In the genomic region with DNA sequence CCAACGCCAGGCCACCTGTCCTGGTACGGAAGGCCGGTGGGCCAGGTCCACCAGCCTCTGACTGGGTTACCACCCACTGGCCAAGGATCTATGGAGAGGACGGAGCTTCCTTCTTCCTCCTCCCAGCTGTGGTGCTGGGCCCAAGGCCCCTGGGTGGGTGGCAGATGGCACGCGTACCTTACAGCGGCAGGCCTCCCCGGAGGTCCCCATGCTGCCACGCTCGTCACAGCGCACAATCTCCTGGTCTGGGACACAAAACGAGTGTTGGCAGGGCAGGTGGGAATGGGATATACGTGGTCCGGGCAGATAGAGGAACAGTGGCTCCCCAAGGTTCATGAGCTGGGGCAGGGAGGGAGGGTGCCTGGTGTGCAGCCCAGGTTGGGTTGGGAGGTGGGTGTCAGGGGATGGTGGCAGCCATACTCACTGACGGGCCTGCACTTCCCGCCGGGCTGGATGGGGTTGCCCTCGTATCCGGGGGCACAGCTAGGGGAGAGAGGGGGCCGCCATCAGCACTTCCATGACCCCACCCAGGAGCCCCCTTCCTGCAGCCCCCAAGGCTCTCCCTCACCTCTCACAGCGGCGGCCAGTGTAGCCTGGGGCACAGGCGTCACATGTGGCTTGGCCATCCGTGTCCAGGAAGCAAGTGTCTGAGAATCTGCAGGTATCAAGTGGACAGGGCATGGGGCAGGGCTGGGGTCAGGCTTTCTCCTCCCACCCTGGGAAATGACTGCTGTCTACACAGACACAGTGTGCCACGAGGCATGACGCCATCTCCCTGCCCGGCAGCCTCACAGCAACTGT, we compare ENCODE assay signal across 9 cellular contexts.
"Had no signal": no experiment of that assay in that cellular context is flagged by ENCODE, and none has a peak within 500 bp of the region (broad histone marks: within the 10 kb centered on the region; RNA-seq: fewer than 3 reads in every experiment).

No MANE protein-coding gene starts in this region.

- H3K4me3 ChIP-seq: GM23338 had no signal

- FAIRE-seq: H1, H54, HTR-8/SVneo had no signal

- H2AFZ ChIP-seq: GM23338 had no signal

- DNase-seq: H9, HCEC 1CT, IMR-90, KBM-7 had no signal

- H3K27ac ChIP-seq: KMS-11 had no signal

- ATAC-seq: GM23338 had no signal

- H3K4me3 Mint-ChIP-seq: GM23338, H9 had no signal

- H3K9ac ChIP-seq: KMS-11 had no signal

- H3K9me3 Mint-ChIP-seq: GM23338, H9 had no signal

- H3K4me2 ChIP-seq: GM23338, KMS-11 had no signal

- H3K27ac Mint-ChIP-seq: GM23338, H9 had no signal
